20 cellular contexts compared by ENCODE assay signal in the genomic region with DNA sequence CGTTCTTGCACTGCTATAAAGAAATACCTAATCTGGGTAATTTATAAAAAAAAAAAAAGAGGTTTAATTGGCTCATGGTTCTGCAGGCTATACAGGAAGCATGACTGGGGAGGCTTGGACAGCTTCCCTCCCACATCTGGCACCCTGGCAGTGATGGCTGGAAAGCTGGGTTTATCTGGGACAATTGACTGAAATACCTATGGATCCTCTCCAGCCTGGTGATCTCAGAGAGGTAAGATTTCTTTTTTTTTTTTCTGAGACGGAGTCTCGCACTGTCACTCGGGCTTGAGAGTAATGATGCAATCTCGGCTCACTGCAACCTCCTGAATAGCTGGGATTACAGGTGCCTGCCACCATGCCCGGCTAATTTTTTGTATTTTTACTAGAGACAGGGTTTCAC.
"Had no signal": no experiment of that assay in that cellular context is flagged by ENCODE, and none has a peak within 500 bp of the region (broad histone marks: within the 10 kb centered on the region; RNA-seq: fewer than 3 reads in every experiment).

No MANE protein-coding gene starts in this region.

- DNase-seq: activated B cell treated with CpG ODN at 0.5 μM for 24 hours; activated CD4-positive, alpha-beta T cell treated with anti-CD3 and anti-CD28 coated beads for 4 hours; activated CD4-positive, alpha-beta T cell treated with anti-CD3 and anti-CD28 coated beads, Interleukin-2, amount 50 U/mL, for 48 hours; activated naive CD4-positive, alpha-beta T cell treated with Interleukin-2 at 50 U/mL for 16 hours; activated naive CD8-positive, alpha-beta T cell treated with anti-CD3 and anti-CD28 coated beads for 36 hours; activated T-cell treated with anti-CD3 and anti-CD28 coated beads, Interleukin-2, amount 50 U/mL, for 48 hours; cortex of kidney; endodermal cell; heart right ventricle; islet precursor cell; lower lobe of right lung; natural killer cell; spleen; stimulated activated CD4-positive, alpha-beta T cell treated with anti-CD3 and anti-CD28 coated beads, Interleukin-4, amount 100 ng/mL, for 1 hour; stimulated activated naive CD4-positive, alpha-beta T cell; T1000; upper lobe of left lung had no signal

- ATAC-seq: heart right ventricle, lower lobe of right lung, natural killer cell had no signal

- H3K27ac ChIP-seq: cardiac muscle cell, heart right ventricle, lower lobe of right lung, prostate gland, spleen, thoracic aorta, upper lobe of left lung had no signal

- H3K9me3 ChIP-seq: heart right ventricle, lower lobe of right lung, prostate gland, spleen, thoracic aorta, upper lobe of left lung had no signal

- H3K27me3 ChIP-seq: cardiac muscle cell, heart right ventricle, spleen, upper lobe of left lung had no signal

- H3K4me1 ChIP-seq: heart right ventricle, lower lobe of right lung, prostate gland, spleen, upper lobe of left lung had no signal

- H3K4me3 ChIP-seq: cardiac muscle cell, heart right ventricle, lower lobe of right lung, prostate gland, spleen, thoracic aorta, upper lobe of left lung had no signal

- H3K36me3 ChIP-seq: cardiac muscle cell, heart right ventricle, lower lobe of right lung, prostate gland, spleen, thoracic aorta, upper lobe of left lung had no signal
